ENCODE assay signal across 8 cellular contexts in the genomic region with DNA sequence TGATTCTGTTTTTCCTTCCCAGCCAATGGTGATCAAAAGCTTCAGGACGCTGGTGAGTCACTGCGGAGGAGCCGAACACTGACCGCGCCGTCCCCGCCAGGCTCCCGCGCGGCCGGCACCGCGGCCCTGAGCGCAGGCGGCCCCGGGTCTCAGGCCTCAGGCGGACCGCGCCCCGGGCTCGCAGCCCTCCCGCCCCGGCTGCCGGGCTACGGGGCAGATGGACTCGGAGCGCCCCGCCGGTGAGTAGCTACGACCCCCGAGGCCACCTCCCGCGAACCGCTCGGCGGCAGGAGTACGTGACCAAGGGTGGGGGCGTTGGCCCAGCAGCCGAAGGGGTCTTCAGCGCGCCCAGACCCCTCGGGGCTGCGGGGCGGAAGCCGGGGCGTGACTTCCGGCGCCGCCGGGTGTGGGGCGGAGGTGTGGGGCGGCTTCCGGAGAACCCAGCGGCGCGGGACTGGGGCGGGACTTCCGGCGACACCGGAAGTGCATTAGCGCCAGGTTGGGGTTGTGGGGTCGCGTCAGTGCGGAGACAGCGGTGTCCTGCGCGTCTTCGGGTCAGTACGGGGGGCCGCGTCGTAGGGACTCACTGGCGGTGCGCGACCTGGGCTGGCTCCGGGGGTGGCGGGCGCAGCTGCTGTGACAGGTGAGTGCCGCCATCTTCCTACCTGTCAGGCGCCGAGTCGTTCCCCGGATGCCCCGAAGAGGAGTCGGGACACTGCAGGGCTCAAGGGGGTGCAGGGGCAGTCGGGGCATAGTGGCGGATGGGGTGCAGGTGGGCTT. TPM values are rescaled to one million over a fixed set of nuclear protein-coding genes. Genes with fewer than 3 reads are reported as not detected.
DNase-seq lines count a peak whose midpoint lies in the region; ATAC-seq and TF ChIP-seq lines count a peak whose summit lies in the region.

Gene WDR37 (plus strand): TSS at position 60 of the 780 bp plus-strand sequence. CDS start 15,771 bp downstream, outside the sequence.

- peak within 1 kb of the TSS; percentile 94 for H3K27ac Mint-ChIP-seq in activated naive CD4-positive, alpha-beta T cell treated with anti-CD3 and anti-CD28 coated beads, Interleukin-2, amount 10 ng/mL, durations not matched to agents 7 days and 5 days

- peaks cover 73% of the 10 kb centered on the region for H3K36me3 Mint-ChIP-seq in activated naive CD4-positive, alpha-beta T cell treated with anti-CD3 and anti-CD28 coated beads, Interleukin-2, amount 10 ng/mL, durations not matched to agents 7 days and 5 days

- peak; percentile 97 for ATAC-seq in GM21786 (IDR thresholded peaks at IDR 0.05; ENCODE audit: unreplicated experiment)
- ATAC-seq in omental fat pad (ENCODE audit: low FRiP score), result peak; percentile 94

- CTCF ChIA-PET in activated naive CD4-positive, alpha-beta T cell treated with anti-CD3 and anti-CD28 coated beads, Interleukin-2, amount 10 ng/mL, durations not matched to agents 7 days and 5 days (lab: Charles Lee), result interaction anchor here (1.0 kb wide), 1 partner anchor 11 kb away, joined by 3 read pairs; no protein-coding TSS in a partner anchor

- peak within 1 kb of the TSS; percentile 96 for H3K4me3 Mint-ChIP-seq in activated naive CD4-positive, alpha-beta T cell treated with anti-CD3 and anti-CD28 coated beads, Interleukin-2, amount 10 ng/mL, durations not matched to agents 7 days and 5 days

- H3K27ac ChIP-seq in KOPT-K1 (ENCODE audit: low read depth, low read length, poor library complexity, severe bottlenecking) (peak within 1 kb of the TSS; percentile 90), temporal lobe (ENCODE audit: low read depth, low read length) (peak within 1 kb of the TSS; percentile 92)

- H3K36me3 ChIP-seq in KOPT-K1 (ENCODE audit: insufficient read depth, low read length), result peaks cover 43% of the 10 kb centered on the region

- H3K9me3 Mint-ChIP-seq in activated naive CD4-positive, alpha-beta T cell treated with anti-CD3 and anti-CD28 coated beads, Interleukin-2, amount 10 ng/mL, durations not matched to agents 7 days and 5 days, result no peaks in the 10 kb centered on the region

- no peaks in the 10 kb centered on the region for H3K27me3 Mint-ChIP-seq in activated naive CD4-positive, alpha-beta T cell treated with anti-CD3 and anti-CD28 coated beads, Interleukin-2, amount 10 ng/mL, durations not matched to agents 7 days and 5 days

- no peak for TF ChIP-seq CTCF in omental fat pad (IDR thresholded peaks at IDR 0.05)

- DNase-seq in GDM1 (lab: John Stamatoyannopoulos, UW) (peak; percentile 71), SK-N-DZ (ENCODE audit: low spot score) (peak; percentile 92), glomerular endothelial cell (ENCODE audit: extremely low read depth, low read depth, low spot score) (no peak), omental fat pad (ENCODE audit: low spot score) (peak; percentile 64)
- DNase-seq in activated naive CD4-positive, alpha-beta T cell treated with anti-CD3 and anti-CD28 coated beads, Interleukin-2, amount 10 ng/mL, durations not matched to agents 7 days and 5 days, result peak; percentile 92

- no peaks in the 10 kb centered on the region for H3K9me3 ChIP-seq in KOPT-K1 (ENCODE audit: insufficient read depth, low read length, poor library complexity, severe bottlenecking)

- peaks cover 88% of the 10 kb centered on the region for H3K4me1 Mint-ChIP-seq in activated naive CD4-positive, alpha-beta T cell treated with anti-CD3 and anti-CD28 coated beads, Interleukin-2, amount 10 ng/mL, durations not matched to agents 7 days and 5 days

RNA-seq across cellular contexts. Expression of gene WDR37, which starts in this region (rescaled TPM):
- 11.5 and 13.5 TPM in 2 replicates for polyA plus RNA-seq in SK-N-DZ (2014; cell fraction: cytosol; rRNA removed)
- polyA plus RNA-seq in SK-N-DZ (2014; cell fraction: nucleus; rRNA removed), result 11.3 and 13.9 TPM in 2 replicates
- total RNA-seq in glomerular endothelial cell (12.5 and 18.6 TPM in 2 replicates), omental fat pad (10 to 100 TPM; 11.4 to 30.3 (median 17.4) TPM), temporal lobe (28.3 TPM)
